Comparison of ENCODE assay signal across 29 cellular contexts in genomic region chr4:147535161-147535560, GRCh38. TPM values are rescaled to one million over a fixed set of nuclear protein-coding genes. Genes with fewer than 3 reads are reported as not detected.
"Had no signal": no experiment of that assay in that cellular context is flagged by ENCODE, and none has a peak within 500 bp of the region (broad histone marks: within the 10 kb centered on the region; RNA-seq: fewer than 3 reads in every experiment).

No MANE protein-coding gene starts in this region.

- H3K9me3 ChIP-seq: gastroesophageal sphincter, heart left ventricle, pancreas, stomach, thyroid gland, upper lobe of left lung had no signal

- H3K4me1 ChIP-seq: gastroesophageal sphincter, pancreas, stomach, thyroid gland, upper lobe of left lung had no signal

- DNase-seq: central memory CD4-positive, alpha-beta T cell; dorsolateral prefrontal cortex; effector CD4-positive, alpha-beta T cell; endodermal cell; foreskin fibroblast; heart left ventricle; hippocampal formation; immature natural killer cell; islet precursor cell; kidney glomerular epithelial cell; naive thymus-derived CD8-positive, alpha-beta T cell; pancreas; retina; stimulated activated CD4-positive, alpha-beta T cell treated with anti-CD3 and anti-CD28 coated beads, Interleukin-12 subunit alpha, Interleukin-12 subunit beta, amount 100 ng/mL, for 4 hours; stimulated activated CD4-positive, alpha-beta T cell treated with anti-CD3 and anti-CD28 coated beads, Interleukin-2, amount 100 ng/mL, for 24 hours; stimulated activated CD4-positive, alpha-beta T cell treated with anti-CD3 and anti-CD28 coated beads, Interleukin-4, amount 100 ng/mL, for 24 hours; stimulated activated naive CD4-positive, alpha-beta T cell treated with Interleukin-2 at 50 U/mL for 16 hours; stomach; thyroid gland; upper lobe of left lung had no signal

- H3K4me2 ChIP-seq: smooth muscle cell had no signal

- H3K4me3 ChIP-seq: dorsolateral prefrontal cortex, gastroesophageal sphincter, heart left ventricle, lung, pancreas, smooth muscle cell, stomach, thyroid gland, upper lobe of left lung had no signal

- ATAC-seq: esophagus mucosa; gastroesophageal sphincter; heart left ventricle; naive thymus-derived CD8-positive, alpha-beta T cell; pancreas; sciatic nerve; stimulated activated effector memory CD8-positive, alpha-beta T cell treated with anti-CD3 and anti-CD28 coated beads, Interleukin-12 subunit alpha, Interleukin-12 subunit beta, amount 100 ng/mL, for 72 hours had no signal

- H3K27ac ChIP-seq: dorsolateral prefrontal cortex, epithelial cell of prostate, gastroesophageal sphincter, pancreas, stomach, thyroid gland, upper lobe of left lung had no signal

- FAIRE-seq: colon, pancreas, urothelium cell line had no signal

- H3K27me3 ChIP-seq: dorsolateral prefrontal cortex, gastroesophageal sphincter, heart left ventricle, pancreas, stomach, thyroid gland, upper lobe of left lung had no signal

- H3K36me3 ChIP-seq: gastroesophageal sphincter, pancreas, stomach, thyroid gland, upper lobe of left lung had no signal

RNA-seq across cellular contexts. Expression of gene EDNRA, which starts 54.3 kb away (rescaled TPM):
- total RNA-seq: naive thymus-derived CD8-positive, alpha-beta T cell had no signal
- polyA plus RNA-seq: immature natural killer cell; naive thymus-derived CD8-positive, alpha-beta T cell had no signal
